Comparison of ENCODE assay signal across 2 cellular contexts in the genomic region with DNA sequence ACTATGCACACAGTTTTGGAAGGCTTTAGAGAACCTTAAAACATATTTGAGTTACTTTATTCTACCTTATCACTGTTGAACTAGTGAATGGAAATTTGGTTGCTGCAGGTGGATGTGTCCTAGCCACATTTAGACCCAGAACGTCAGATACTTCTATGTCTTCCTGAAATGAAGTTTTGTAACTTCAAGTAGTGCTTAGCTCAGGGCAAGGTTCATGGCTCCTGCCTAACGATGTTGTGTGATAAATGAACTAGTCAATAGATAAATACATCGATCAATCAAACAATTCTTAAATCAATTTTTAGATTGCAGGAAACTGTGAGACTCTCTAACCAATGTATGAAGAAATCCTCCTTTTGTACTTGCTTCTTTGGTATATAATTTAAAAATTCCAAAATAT.
A peak's percentile ranks its signal among the peaks of the same experiment; 100 is the strongest.
TF ChIP-seq lines count a peak whose summit lies in the region.

No MANE protein-coding gene starts in this region.

TF ChIP-seq in IMR-90, 13 proteins besides CTCF, POLR2A, EP300 and RAD21:
- no peak for TF ChIP-seq SMC3 (IDR thresholded peaks at IDR 0.05; ENCODE audit: low read depth, low read length)
- TF ChIP-seq RCOR1 (IDR thresholded peaks at IDR 0.05; ENCODE audit: insufficient replicate concordance, low read length): no peak
- no peak for TF ChIP-seq MXI1 (IDR thresholded peaks at IDR 0.05; ENCODE audit: borderline replicate concordance, low read depth, low read length)
- TF ChIP-seq CHD1 (IDR thresholded peaks at IDR 0.05; ENCODE audit: low read depth, low read length): no peak
- no peak for TF ChIP-seq BHLHE40 (IDR thresholded peaks at IDR 0.05; ENCODE audit: low read depth, low read length)
- TF ChIP-seq USF2 (IDR thresholded peaks at IDR 0.05; ENCODE audit: low read depth, low read length): no peak
- TF ChIP-seq MAFK (IDR thresholded peaks at IDR 0.05; ENCODE audit: low read depth, low read length): no peak
- no peak for TF ChIP-seq MAZ (IDR thresholded peaks at IDR 0.05; ENCODE audit: borderline replicate concordance, low read depth, low read length)
- TF ChIP-seq NFE2L2 (IDR thresholded peaks at IDR 0.05; ENCODE audit: low read depth, low read length): no peak

TF ChIP-seq in HepG2, 621 proteins besides CTCF, POLR2A, EP300 and RAD21:
- TF ChIP-seq, protein P1, sequence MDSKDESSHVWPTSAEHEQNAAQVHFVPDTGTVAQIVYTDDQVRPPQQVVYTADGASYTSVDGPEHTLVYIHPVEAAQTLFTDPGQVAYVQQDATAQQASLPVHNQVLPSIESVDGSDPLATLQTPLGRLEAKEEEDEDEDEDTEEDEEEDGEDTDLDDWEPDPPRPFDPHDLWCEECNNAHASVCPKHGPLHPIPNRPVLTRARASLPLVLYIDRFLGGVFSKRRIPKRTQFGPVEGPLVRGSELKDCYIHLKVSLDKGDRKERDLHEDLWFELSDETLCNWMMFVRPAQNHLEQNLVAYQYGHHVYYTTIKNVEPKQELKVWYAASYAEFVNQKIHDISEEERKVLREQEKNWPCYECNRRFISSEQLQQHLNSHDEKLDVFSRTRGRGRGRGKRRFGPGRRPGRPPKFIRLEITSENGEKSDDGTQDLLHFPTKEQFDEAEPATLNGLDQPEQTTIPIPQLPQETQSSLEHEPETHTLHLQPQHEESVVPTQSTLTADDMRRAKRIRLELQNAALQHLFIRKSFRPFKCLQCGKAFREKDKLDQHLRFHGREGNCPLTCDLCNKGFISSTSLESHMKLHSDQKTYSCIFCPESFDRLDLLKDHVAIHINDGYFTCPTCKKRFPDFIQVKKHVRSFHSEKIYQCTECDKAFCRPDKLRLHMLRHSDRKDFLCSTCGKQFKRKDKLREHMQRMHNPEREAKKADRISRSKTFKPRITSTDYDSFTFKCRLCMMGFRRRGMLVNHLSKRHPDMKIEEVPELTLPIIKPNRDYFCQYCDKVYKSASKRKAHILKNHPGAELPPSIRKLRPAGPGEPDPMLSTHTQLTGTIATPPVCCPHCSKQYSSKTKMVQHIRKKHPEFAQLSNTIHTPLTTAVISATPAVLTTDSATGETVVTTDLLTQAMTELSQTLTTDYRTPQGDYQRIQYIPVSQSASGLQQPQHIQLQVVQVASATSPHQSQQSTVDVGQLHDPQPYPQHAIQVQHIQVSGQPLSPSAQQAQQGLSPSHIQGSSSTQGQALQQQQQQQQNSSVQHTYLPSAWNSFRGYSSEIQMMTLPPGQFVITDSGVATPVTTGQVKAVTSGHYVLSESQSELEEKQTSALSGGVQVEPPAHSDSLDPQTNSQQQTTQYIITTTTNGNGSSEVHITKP (CRISPR knock-in tag; IDR thresholded peaks at IDR 0.05; ENCODE audit: low read depth): no peak
- TF ChIP-seq KAT2B (IDR thresholded peaks at IDR 0.05; ENCODE audit: borderline replicate concordance, low read depth, low read length): peak; percentile 27; the same call in 1 of the 2 replicates
